ENCODE assay signal across 8 cellular contexts in the genomic region with DNA sequence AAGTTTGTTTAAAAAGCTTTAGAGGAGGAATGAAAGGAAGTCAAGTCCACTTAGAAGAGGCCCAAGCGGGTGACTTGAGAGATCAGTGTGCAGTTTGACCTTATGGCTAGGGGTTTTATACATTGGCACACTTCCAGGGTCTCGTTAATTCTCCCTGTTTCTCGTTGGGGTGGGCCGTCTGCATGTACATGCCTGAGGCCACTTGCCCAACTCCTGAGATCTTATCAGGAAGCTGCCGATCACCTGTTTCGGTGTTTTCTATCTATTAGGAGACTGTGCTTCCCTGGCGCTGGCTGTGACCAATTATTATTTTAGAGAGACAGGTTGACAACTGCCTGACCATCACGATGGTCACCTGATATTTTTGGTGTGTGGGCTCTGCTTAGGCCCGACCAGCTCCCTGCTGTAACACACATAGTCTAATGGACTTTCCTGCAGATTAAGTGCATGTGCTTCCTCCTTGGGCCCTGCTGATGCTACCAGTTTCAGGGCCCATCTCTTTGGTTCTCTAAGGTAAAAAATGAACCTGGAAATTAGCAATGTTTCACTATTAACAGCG. TPM values are rescaled to one million over a fixed set of nuclear protein-coding genes. Genes with fewer than 3 reads are reported as not detected.
DNase-seq lines count a peak whose midpoint lies in the region; ATAC-seq and TF ChIP-seq lines count a peak whose summit lies in the region.

No MANE protein-coding gene starts in this region.

- intact Hi-C loops in OCI-LY7 (cut with micrococcal nuclease; ENCODE audit: unreplicated experiment), result no loop called here
- intact Hi-C loops in left lung (cut with DNase I), result no loop called here

- no peak overlapping the region for H3K4me3 ChIP-seq in OCI-LY7 (ENCODE audit: low read depth, low read length, poor library complexity, severe bottlenecking)
- H3K4me3 ChIP-seq in left lung, result no peak overlapping the region

- H3K27ac ChIP-seq in OCI-LY7 (ENCODE audit: low read depth, low read length, poor library complexity, severe bottlenecking) (peak overlapping the region; percentile 79), left lung (peak overlapping the region in 1 of 2 donors; percentile 44)

- peak; percentile 40 for ATAC-seq in GM19324 (IDR thresholded peaks at IDR 0.05; ENCODE audit: low FRiP score, unreplicated experiment)
- peak; percentile 33 for ATAC-seq in HG02642 (IDR thresholded peaks at IDR 0.05; ENCODE audit: poor library complexity, unreplicated experiment)
- ATAC-seq in left lung, result peak; percentile 14
- no peak for ATAC-seq in GM19397 (IDR thresholded peaks at IDR 0.05; ENCODE audit: unreplicated experiment)

- peak overlapping the region; percentile 8; the same call in 1 of the 2 replicates for H2AFZ ChIP-seq in OCI-LY7 (ENCODE audit: low read length)

- H3K4me2 ChIP-seq in OCI-LY7 (ENCODE audit: low read length), result peak overlapping the region; percentile 49

- H3K36me3 ChIP-seq in OCI-LY7 (ENCODE audit: insufficient read depth, low read length) (peaks cover 75% of the 10 kb centered on the region), left lung (no peaks in the 10 kb centered on the region)

- no TSS peak for BruUV-seq in OCI-LY7 (replicated peaks; lab: Mats Ljungman, UMichigan)

- H4K20me1 ChIP-seq in OCI-LY7 (ENCODE audit: insufficient read depth, low read length), result no peaks in the 10 kb centered on the region

- POLR2A ChIA-PET in OCI-LY7 (lab: Charles Lee), result interaction anchor here (0.6 to 2.3 kb wide), 8 partner anchors 9 to 762 kb away, joined by 3 to 10 read pairs (median 4); no protein-coding TSS in a partner anchor

- TF ChIP-seq CTCF in OCI-LY7 (conservative IDR thresholded peaks at IDR 0.05; ENCODE audit: low read length) (no peak), left lung (IDR thresholded peaks at IDR 0.05) (no peak)

- H3K79me2 ChIP-seq in OCI-LY7 (ENCODE audit: insufficient read depth, low read depth, low read length), result peaks cover 61% of the 10 kb centered on the region; the same call in 1 of the 2 replicates

- H3K9me2 ChIP-seq in OCI-LY7 (ENCODE audit: insufficient read depth, low read length), result no peaks in the 10 kb centered on the region

- no peaks in the 10 kb centered on the region for H3K27me3 ChIP-seq in left lung

- H3K9me3 ChIP-seq in OCI-LY7 (ENCODE audit: low read length), result peaks cover 30% of the 10 kb centered on the region
- peaks cover 0 to 22% of the 10 kb centered on the region in 2 donors for H3K9me3 ChIP-seq in left lung

- in situ Hi-C loops in G401 (cut with HindIII; ENCODE audit: low sequenced_read_pairs), result no loop called here

- DNase-seq in OCI-LY7 (ENCODE audit: low spot score) (no peak), left lung (no peak), foreskin melanocyte (no peak), GM19240 (ENCODE audit: insufficient read length, low spot score) (no peak), G401 (ENCODE audit: low spot score) (no peak)

- CTCF ChIA-PET in OCI-LY7 (lab: Charles Lee; ENCODE audit: unreplicated experiment), result no interaction called here

- H3K4me1 ChIP-seq in OCI-LY7 (ENCODE audit: insufficient read depth, low read length, poor library complexity, severe bottlenecking) (peaks cover 67% of the 10 kb centered on the region), left lung (peaks cover 0 to 3% of the 10 kb centered on the region in 2 donors)

RNA-seq across cellular contexts. Expression of a gene that starts 31.0 kb away (rescaled TPM):
- 291 and 303 TPM in 2 replicates for total RNA-seq in OCI-LY7 (2014; rRNA removed; shearing (Covaris generic))
- total RNA-seq in OCI-LY7 (2022) (525 and 607 TPM in 2 replicates), left lung (10 to 100 TPM; 48.2 to 54.1 TPM)
- 71.4 and 156 TPM in 2 replicates for total RNA-seq in G401 (2014; rRNA removed; shearing (Covaris generic))
